ENCODE assay signal across 18 cellular contexts in the genomic region with DNA sequence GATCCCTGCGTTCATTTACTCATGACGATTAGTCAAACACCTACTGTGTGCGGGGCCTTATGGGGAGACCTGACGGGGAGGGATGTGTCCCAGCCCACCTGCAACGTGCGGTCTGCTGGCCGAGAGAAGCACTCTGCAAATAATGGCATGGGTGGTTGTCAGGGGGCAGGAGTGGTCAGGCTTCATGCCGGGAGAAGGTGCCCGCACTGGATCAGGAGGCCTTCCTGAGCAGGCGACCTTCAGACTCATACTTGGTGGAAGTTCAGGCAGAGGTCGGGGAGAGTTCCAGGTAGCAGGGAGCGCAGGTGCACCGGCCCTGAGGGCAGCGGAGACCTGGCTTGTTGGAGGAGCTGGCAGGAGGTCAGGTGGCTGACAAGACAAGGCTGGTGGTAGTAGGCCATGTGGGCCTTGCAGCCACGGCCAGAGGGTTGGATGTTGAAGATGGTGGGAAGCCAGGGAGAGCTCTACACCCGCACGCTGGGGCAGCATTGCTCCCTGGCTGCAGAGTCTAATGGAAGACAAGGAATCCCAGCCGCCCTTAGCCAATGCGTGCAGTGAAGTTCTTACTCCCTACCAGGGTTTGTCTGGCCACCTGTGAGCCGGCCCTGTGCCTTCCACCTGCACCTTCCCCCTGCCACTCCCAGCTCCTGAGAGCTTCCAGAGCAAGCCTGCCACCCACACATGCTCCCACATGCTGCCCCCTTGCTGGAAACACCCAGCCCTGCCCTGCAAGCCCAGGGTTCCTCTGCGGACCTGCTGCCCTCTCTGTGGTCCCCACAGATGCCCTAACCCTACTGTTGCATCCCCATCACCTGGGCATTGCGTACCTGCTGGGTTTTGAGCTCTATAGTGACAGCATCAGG.
"Had no signal": no experiment of that assay in that cellular context is flagged by ENCODE, and none has a peak within 500 bp of the region (broad histone marks: within the 10 kb centered on the region; RNA-seq: fewer than 3 reads in every experiment).

No MANE protein-coding gene starts in this region.

- FAIRE-seq: keratinocyte, pancreas had no signal

- H3K36me3 ChIP-seq: esophagus squamous epithelium, gastroesophageal sphincter, pancreas, prostate gland, stomach had no signal

- H3K27me3 ChIP-seq: esophagus squamous epithelium, gastroesophageal sphincter, pancreas, stomach had no signal

- H3K27me3 Mint-ChIP-seq: stimulated activated naive B cell treated with anti-CD40 and anti-IgM and Interleukin-4, amounts not matched to agents 10 μg/mL and 1 μg/mL and 100 μg/mL, for 72 hours had no signal

- H3K4me1 ChIP-seq: pancreas, prostate gland had no signal

- H3K27ac Mint-ChIP-seq: effector memory CD8-positive, alpha-beta T cell; immature natural killer cell; naive thymus-derived CD8-positive, alpha-beta T cell; stimulated activated naive B cell treated with anti-CD40 and anti-IgM and Interleukin-4, amounts not matched to agents 10 μg/mL and 1 μg/mL and 100 μg/mL, for 72 hours had no signal

- H3K9me3 ChIP-seq: esophagus squamous epithelium, gastroesophageal sphincter, mucosa of descending colon, pancreas, prostate gland, stomach had no signal

- H3K4me3 ChIP-seq: esophagus squamous epithelium, gastroesophageal sphincter, mucosa of descending colon, pancreas, prostate gland, stomach had no signal

- H3K27ac ChIP-seq: esophagus squamous epithelium, gastroesophageal sphincter, pancreas, prostate gland, stomach had no signal

- H3K36me3 Mint-ChIP-seq: immature natural killer cell; stimulated activated naive B cell treated with anti-CD40 and anti-IgM and Interleukin-4, amounts not matched to agents 10 μg/mL and 1 μg/mL and 100 μg/mL, for 72 hours had no signal

- DNase-seq: central memory CD4-positive, alpha-beta T cell; effector memory CD8-positive, alpha-beta T cell; esophagus squamous epithelium; foreskin fibroblast; glutamatergic neuron; immature natural killer cell; left cardiac atrium; mucosa of descending colon; stimulated activated CD4-positive, alpha-beta T cell treated with anti-CD3 and anti-CD28 coated beads, Interleukin-2, amount 100 ng/mL, for 24 hours; stimulated activated CD4-positive, alpha-beta T cell treated with anti-CD3 and anti-CD28 coated beads, Interleukin-4, amount 100 ng/mL, for 4 hours; stimulated activated naive B cell treated with anti-CD40 and anti-IgM and Interleukin-4, amounts not matched to agents 10 μg/mL and 1 μg/mL and 100 μg/mL, for 72 hours; stomach; trophoblast cell had no signal

- H3K4me1 Mint-ChIP-seq: immature natural killer cell had no signal

- H3K4me3 Mint-ChIP-seq: effector memory CD8-positive, alpha-beta T cell; immature natural killer cell; naive thymus-derived CD8-positive, alpha-beta T cell; stimulated activated naive B cell treated with anti-CD40 and anti-IgM and Interleukin-4, amounts not matched to agents 10 μg/mL and 1 μg/mL and 100 μg/mL, for 72 hours had no signal
